8 cellular contexts compared by ENCODE assay signal in the genomic region with DNA sequence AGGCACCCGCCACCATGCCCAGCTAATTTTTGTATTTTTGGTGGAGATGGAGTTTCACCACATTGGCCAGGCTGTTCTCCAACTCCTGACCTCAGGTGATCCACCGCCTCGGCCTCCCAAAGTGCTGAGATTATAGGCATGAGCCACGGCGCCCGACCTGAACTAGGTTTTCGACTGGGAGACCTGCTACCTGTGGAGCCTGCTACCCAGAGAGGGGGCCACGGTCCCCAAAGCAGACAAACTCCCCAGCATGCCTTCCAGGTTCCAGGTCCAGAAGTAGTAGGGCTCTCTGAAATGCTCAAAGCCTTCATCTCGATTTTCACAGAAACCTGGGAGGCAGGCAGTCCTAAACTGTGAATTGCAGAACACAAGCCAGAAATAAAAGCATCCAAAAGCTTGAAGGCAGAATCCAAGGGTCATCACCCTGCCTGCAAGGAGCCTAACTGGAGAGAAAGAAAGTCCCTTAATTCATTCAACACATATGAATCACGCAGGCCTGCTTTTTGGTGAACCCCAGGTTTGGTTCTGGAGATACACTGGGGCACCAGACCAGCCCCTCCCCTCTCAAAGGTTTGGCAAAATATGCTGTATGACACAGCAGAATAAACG. TPM values are rescaled to one million over a fixed set of nuclear protein-coding genes. Genes with fewer than 3 reads are reported as not detected.
DNase-seq lines count a peak whose midpoint lies in the region; ATAC-seq and TF ChIP-seq lines count a peak whose summit lies in the region.

No MANE protein-coding gene starts in this region.

- H3K4me3 ChIP-seq in BE2C (ENCODE audit: low read depth, low read length): peak overlapping the region; percentile 76
- peak overlapping the region; percentile 85 for H3K4me3 ChIP-seq in PC-3 (ENCODE audit: low read length)
- H3K4me3 ChIP-seq in effector memory CD4-positive, alpha-beta T cell (ENCODE audit: insufficient read depth, low read depth, low read length, poor library complexity, severe bottlenecking): peak overlapping the region; percentile 71

- H3K4me1 Mint-ChIP-seq in neural crest cell: peaks cover 14% of the 10 kb centered on the region

- H3K4me1 ChIP-seq in BE2C: peaks cover 4% of the 10 kb centered on the region
- H3K4me1 ChIP-seq in PC-3 (ENCODE audit: insufficient read depth, low read length): peaks cover 51% of the 10 kb centered on the region
- H3K4me1 ChIP-seq in effector memory CD4-positive, alpha-beta T cell (ENCODE audit: control insufficient read depth, insufficient read depth, low read length, poor library complexity, severe bottlenecking): peaks cover 62% of the 10 kb centered on the region

- 0 out of 2 replicates have a peak, but pooled peaks cover 3% of the 10 kb centered on the region for H3K79me2 ChIP-seq in PC-3 (ENCODE audit: low read length)

- no peak for DNase-seq in BE2C
- no peak for DNase-seq in PC-3
- no peak for DNase-seq in effector memory CD4-positive, alpha-beta T cell
- no peak for DNase-seq in neural crest cell (ENCODE audit: low read depth, low spot score)
- no peak for DNase-seq in NOMO-1 (lab: John Stamatoyannopoulos, UW; ENCODE audit: unreplicated experiment in 2 of 2)
- DNase-seq in dedifferentiated amniotic fluid mesenchymal stem cell (ENCODE audit: extremely low spot score): no peak
- no peak for DNase-seq in stimulated activated CD4-positive, alpha-beta T cell treated with anti-CD3 and anti-CD28 coated beads, Interleukin-4, amount 100 ng/mL, for 4 hours

- H3K4me2 ChIP-seq in PC-3 (ENCODE audit: low read length): peak overlapping the region; percentile 87

- BruUV-seq in PC-3 (replicated peaks; lab: Mats Ljungman, UMichigan): TSS peak; percentile 50

- peak overlapping the region; percentile 84 for H3K27ac ChIP-seq in PC-3 (ENCODE audit: low read length)
- peak overlapping the region; percentile 100 for H3K27ac ChIP-seq in effector memory CD4-positive, alpha-beta T cell (ENCODE audit: insufficient read depth, low read length, poor library complexity, severe bottlenecking)

- peak overlapping the region; percentile 87 for H3K4me3 Mint-ChIP-seq in neural crest cell

- H3K36me3 Mint-ChIP-seq in neural crest cell (ENCODE audit: low read depth): no peaks in the 10 kb centered on the region

- H3K9ac ChIP-seq in PC-3 (ENCODE audit: low read length): peak overlapping the region; percentile 72

- H3K9me3 ChIP-seq in BE2C: no peaks in the 10 kb centered on the region
- no peaks in the 10 kb centered on the region for H3K9me3 ChIP-seq in PC-3 (ENCODE audit: low read length)
- no peaks in the 10 kb centered on the region for H3K9me3 ChIP-seq in effector memory CD4-positive, alpha-beta T cell (ENCODE audit: control insufficient read depth, low read length)

- POLR2A ChIA-PET in PC-3 (lab: Charles Lee; ENCODE audit: unreplicated experiment): no interaction called here

- H4K20me1 ChIP-seq in PC-3 (ENCODE audit: low read length): no peaks in the 10 kb centered on the region

- ATAC-seq in PC-3 (no peak), HG03095 (IDR thresholded peaks at IDR 0.05; ENCODE audit: unreplicated experiment) (no peak)

- H2AFZ ChIP-seq in PC-3 (ENCODE audit: low read length): peak overlapping the region; percentile 77

- CTCF ChIA-PET in PC-3 (lab: Charles Lee): no interaction called here

- intact Hi-C loops in PC-3 (cut with micrococcal nuclease): loop anchor here (10.0 kb wide), 1 partner anchor 200 kb away; a partner anchor contains a TSS

- H3K27me3 Mint-ChIP-seq in neural crest cell (ENCODE audit: low read depth): peaks cover 44% of the 10 kb centered on the region

- no peaks in the 10 kb centered on the region for H3K9me2 ChIP-seq in PC-3 (replicated peaks; ENCODE audit: low read length)

- H3K36me3 ChIP-seq in BE2C (no peaks in the 10 kb centered on the region), PC-3 (ENCODE audit: low read depth, low read length) (no peaks in the 10 kb centered on the region)
- no peaks in the 10 kb centered on the region for H3K36me3 ChIP-seq in effector memory CD4-positive, alpha-beta T cell (ENCODE audit: control insufficient read depth, insufficient read depth, low read length)

- H3K27ac Mint-ChIP-seq in neural crest cell (ENCODE audit: unreplicated experiment): no peak overlapping the region

- TF ChIP-seq CTCF in BE2C (IDR thresholded peaks at IDR 0.05; ENCODE audit: low read depth, low read length) (no peak), PC-3 (conservative IDR thresholded peaks at IDR 0.05; ENCODE audit: low read depth, low read length) (no peak), neural crest cell (conservative IDR thresholded peaks at IDR 0.05) (no peak)

- H3K9me3 Mint-ChIP-seq in neural crest cell: no peaks in the 10 kb centered on the region

- H3K27me3 ChIP-seq in BE2C (no peaks in the 10 kb centered on the region), PC-3 (ENCODE audit: low read length) (no peaks in the 10 kb centered on the region)
- H3K27me3 ChIP-seq in effector memory CD4-positive, alpha-beta T cell (replicated peaks; ENCODE audit: control insufficient read depth, insufficient read depth, low read length, poor library complexity, severe bottlenecking): no peaks in the 10 kb centered on the region

- H3F3A ChIP-seq in PC-3 (ENCODE audit: low read length, unreplicated experiment): no peaks in the 10 kb centered on the region

RNA-seq across cellular contexts. Expression of a gene that starts 4.6 kb away (rescaled TPM):
- 22.5 TPM for polyA plus RNA-seq in BE2C (2012; ENCODE audit: insufficient read depth, insufficient read length, low read depth)
- total RNA-seq in PC-3 (2014; rRNA removed) (21.1 and 23.1 TPM in 2 replicates), neural crest cell (4.5 and 4.7 TPM in 2 replicates)

RNA-seq across cellular contexts. Expression of a gene that starts 48.2 kb away (rescaled TPM):
- 1.3 TPM for polyA plus RNA-seq in BE2C (2012; ENCODE audit: insufficient read depth, insufficient read length, low read depth)
- not detected in 2 replicates for total RNA-seq in PC-3 (2014; rRNA removed)
- total RNA-seq in neural crest cell: not detected in 2 replicates
